In genomic region chr12:120643574-120643973, GRCh38 we compare ENCODE assay signal across 9 cellular contexts. TPM values are rescaled to one million over a fixed set of nuclear protein-coding genes. Genes with fewer than 3 reads are reported as not detected.
"Had no signal": no experiment of that assay in that cellular context is flagged by ENCODE, and none has a peak within 500 bp of the region (broad histone marks: within the 10 kb centered on the region; RNA-seq: fewer than 3 reads in every experiment).

No MANE protein-coding gene starts in this region.

- H3K27ac ChIP-seq: HL-60 had no signal

- FAIRE-seq: HepG2, HTR-8/SVneo, K562 had no signal

- ATAC-seq: HepG2, K562 had no signal

- DNase-seq: IMR-90, KBM-7, KG1 had no signal

- H3K27ac Mint-ChIP-seq: IgD-negative memory B cell had no signal

- H3K9me3 Mint-ChIP-seq: IgD-negative memory B cell had no signal

- H3K4me3 ChIP-seq: K562 had no signal

RNA-seq across cellular contexts. Expression of gene CABP1, which starts 3.1 kb away (rescaled TPM):
- total RNA-seq: HepG2, HT1080, K562 had no signal
- polyA plus RNA-seq: HepG2, IgD-negative memory B cell, K562 had no signal
